1 cellular context compared by ENCODE assay signal in genomic region chr4:170007113-170007512, GRCh38.
TF ChIP-seq lines count a peak whose summit lies in the region.

No MANE protein-coding gene starts in this region.

TF ChIP-seq in SK-N-SH, 30 proteins besides CTCF, POLR2A, EP300 and RAD21 (continued from another document):
- no peak for TF ChIP-seq YY1 (IDR thresholded peaks at IDR 0.05; ENCODE audit: low read depth)
